ENCODE assay signal across 7 cellular contexts in genomic region chr11:58923300-58923788, GRCh38. TPM values are rescaled to one million over a fixed set of nuclear protein-coding genes. Genes with fewer than 3 reads are reported as not detected.
DNase-seq lines count a peak whose midpoint lies in the region; ATAC-seq and TF ChIP-seq lines count a peak whose summit lies in the region.

No MANE protein-coding gene starts in this region.

- DNase-seq in DMS153 treated with DMSO at 0.1 percent for 48 hours (lab: John Stamatoyannopoulos, UW; ENCODE audit: unreplicated experiment) (peak; percentile 29), erythroblast (lab: John Stamatoyannopoulos, UW) (peak; percentile 7 to 24), trophoblast cell (peak in 1 of 2 donors; percentile 36), NCI-H2081 (lab: John Stamatoyannopoulos, UW) (no peak)

- H3K9me3 ChIP-seq in OCI-LY3 (ENCODE audit: insufficient read depth, low read length) (no peaks in the 10 kb centered on the region), trophoblast cell (ENCODE audit: insufficient read depth, low read depth, low read length) (peaks cover 3% of the 10 kb centered on the region)

- no peak overlapping the region for H2BK12ac ChIP-seq in trophoblast cell (ENCODE audit: low read length)

- H2AK5ac ChIP-seq in trophoblast cell (ENCODE audit: low read length), result no peak overlapping the region

- no peaks in the 10 kb centered on the region for H3K36me3 ChIP-seq in OCI-LY3 (replicated peaks; ENCODE audit: low read depth, low read length)
- H3K36me3 ChIP-seq in trophoblast cell (ENCODE audit: control insufficient read depth in 1 of 2, insufficient read depth in 2 of 2, low read length in 2 of 2), result no peaks in the 10 kb centered on the region

- no peaks in the 10 kb centered on the region for H4K20me1 ChIP-seq in OCI-LY3 (ENCODE audit: insufficient read depth, low read length)

- TF ChIP-seq CTCF in OCI-LY3 (IDR thresholded peaks at IDR 0.05; ENCODE audit: low read depth, low read length), result peak; percentile 73

- H4K91ac ChIP-seq in trophoblast cell (ENCODE audit: low read depth, low read length), result no peak overlapping the region

- H3K27me3 ChIP-seq in OCI-LY3 (ENCODE audit: low read depth, low read length), result no peaks in the 10 kb centered on the region
- no peaks in the 10 kb centered on the region for H3K27me3 ChIP-seq in trophoblast cell (ENCODE audit: insufficient read depth, low read length)

- no peaks in the 10 kb centered on the region for H3K79me2 ChIP-seq in OCI-LY3 (ENCODE audit: low read length)
- H3K79me2 ChIP-seq in trophoblast cell (ENCODE audit: control insufficient read depth, insufficient read depth, low read length, poor library complexity), result no peaks in the 10 kb centered on the region

- no peak overlapping the region for H2BK120ac ChIP-seq in trophoblast cell (ENCODE audit: insufficient read depth, low read length, poor library complexity)

- ATAC-seq in GM18873 (IDR thresholded peaks at IDR 0.05; ENCODE audit: low FRiP score, unreplicated experiment), result peak; percentile 87
- ATAC-seq in HG03025 (IDR thresholded peaks at IDR 0.05; ENCODE audit: low FRiP score, unreplicated experiment), result peak; percentile 74

- H3K4me1 ChIP-seq in OCI-LY3 (ENCODE audit: low read length) (peaks cover 15% of the 10 kb centered on the region), trophoblast cell (ENCODE audit: control insufficient read depth in 1 of 2, insufficient read depth in 2 of 2, low read length in 2 of 2) (peaks cover 0 to 8% of the 10 kb centered on the region in 2 experiments)

- H3K27ac ChIP-seq in OCI-LY3 (ENCODE audit: low read length) (no peak overlapping the region), trophoblast cell (ENCODE audit: low read depth, low read length) (no peak overlapping the region)

- H3K18ac ChIP-seq in trophoblast cell (ENCODE audit: low read length), result no peak overlapping the region

- H3K9ac ChIP-seq in OCI-LY3 (ENCODE audit: low read length) (peak overlapping the region; percentile 9; the same call in 1 of the 2 replicates), trophoblast cell (ENCODE audit: low read length) (no peak overlapping the region)

- peak overlapping the region; percentile 75 for H3K4me2 ChIP-seq in OCI-LY3 (ENCODE audit: low read length)
- peak overlapping the region; percentile 43 for H3K4me2 ChIP-seq in trophoblast cell (ENCODE audit: low read length)

- H2BK5ac ChIP-seq in trophoblast cell (ENCODE audit: low read depth, low read length, poor library complexity), result no peak overlapping the region

- no peak for TF ChIP-seq POLR2A in erythroblast (IDR thresholded peaks at IDR 0.05; ENCODE audit: low read length)

- H3K14ac ChIP-seq in trophoblast cell (ENCODE audit: low read length), result no peak overlapping the region

- peak overlapping the region; percentile 66 for H3K4me3 ChIP-seq in OCI-LY3 (ENCODE audit: low read length)
- H3K4me3 ChIP-seq in trophoblast cell (ENCODE audit: low read depth, low read length), result no peak overlapping the region

- H3K4ac ChIP-seq in trophoblast cell (ENCODE audit: low read depth, low read length), result no peak overlapping the region

- no peak overlapping the region for H4K8ac ChIP-seq in trophoblast cell (ENCODE audit: low read depth, low read length)

- no CpG with 5 or more reads among the region's 5 CpGs for WGBS in trophoblast cell (ENCODE audit: extremely low coverage, insufficient coverage, insufficient read length)

- no peak overlapping the region for H3K23ac ChIP-seq in trophoblast cell (ENCODE audit: low read length)

- H4K12ac ChIP-seq in trophoblast cell (ENCODE audit: low read depth, low read length), result no peak overlapping the region

- no peaks in the 10 kb centered on the region for H3K79me1 ChIP-seq in trophoblast cell (ENCODE audit: low read length)

- H2AFZ ChIP-seq in OCI-LY3 (ENCODE audit: low read depth, low read length) (peak overlapping the region; percentile 88), trophoblast cell (ENCODE audit: insufficient read depth, low read length, poor library complexity) (no peak overlapping the region)

RNA-seq across cellular contexts. Expression of gene GLYATL1, which starts 15.9 kb away (rescaled TPM):
- 0.18 and 0.21 TPM in 2 replicates for polyA plus RNA-seq in trophoblast cell (2013)

Comparison
In these comparisons a context has a peak if more than half of its experiments do, and no peak if none do; other contexts are left out.
1. DNase-seq: peak in DMS153 treated with DMSO at 0.1 percent for 48 hours (single experiment) and erythroblast (2 of 2); none in NCI-H2081 (0 of 2).